In the genomic region with DNA sequence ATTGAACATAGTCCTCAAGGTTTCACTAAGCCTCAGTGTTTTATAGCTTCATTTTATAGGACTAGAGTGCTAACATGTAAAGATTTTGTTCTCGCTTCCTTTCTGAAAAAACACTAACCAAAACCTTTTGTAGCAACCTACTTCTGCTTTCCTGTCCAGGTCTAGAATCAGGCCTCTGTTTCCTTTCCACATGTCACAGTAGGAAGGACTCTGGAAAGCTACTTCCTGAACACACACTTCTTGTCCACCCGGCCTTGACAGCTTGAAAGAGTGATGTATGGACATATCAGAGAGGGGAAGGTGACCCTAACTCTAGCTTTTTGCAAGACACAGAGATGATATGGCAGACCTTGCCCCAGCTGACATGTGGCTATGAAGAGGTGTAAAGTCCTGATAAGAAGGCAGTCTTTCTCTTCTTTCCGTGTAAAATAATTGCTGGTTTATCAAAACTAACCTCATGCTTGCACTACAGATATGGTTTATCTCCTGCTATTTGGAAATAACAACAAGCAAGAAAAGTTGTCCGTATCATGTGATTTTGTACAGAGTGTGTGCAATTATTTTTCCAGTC, we compare ENCODE assay signal across 11 cellular contexts.
DNase-seq lines count a peak whose midpoint lies in the region; ATAC-seq and TF ChIP-seq lines count a peak whose summit lies in the region.
"Had no signal": no experiment of that assay in that cellular context is flagged by ENCODE, and none has a peak within 500 bp of the region (broad histone marks: within the 10 kb centered on the region; RNA-seq: fewer than 3 reads in every experiment).

No MANE protein-coding gene starts in this region.

- no peak overlapping the region for H3K4me3 ChIP-seq in OCI-LY7 (ENCODE audit: low read depth, low read length, poor library complexity, severe bottlenecking)
- no peak overlapping the region for H3K4me3 ChIP-seq in ascending aorta

- no peaks in the 10 kb centered on the region for H4K20me1 ChIP-seq in OCI-LY7 (ENCODE audit: insufficient read depth, low read length)

- POLR2A ChIA-PET in OCI-LY7 (lab: Charles Lee): interaction anchor here (1.0 to 1.8 kb wide), 2 partner anchors 8 to 9 kb away, joined by 6 to 9 read pairs; no protein-coding TSS in a partner anchor

- H3K27ac ChIP-seq in OCI-LY7 (ENCODE audit: low read depth, low read length, poor library complexity, severe bottlenecking) (no peak overlapping the region), ascending aorta (no peak overlapping the region)

- H3K4me1 Mint-ChIP-seq in type B pancreatic cell (ENCODE audit: unreplicated experiment): peaks cover 60% of the 10 kb centered on the region

- peaks cover 12% of the 10 kb centered on the region for H3K4me1 ChIP-seq in OCI-LY7 (ENCODE audit: insufficient read depth, low read length, poor library complexity, severe bottlenecking)
- no peaks in the 10 kb centered on the region for H3K4me1 ChIP-seq in ascending aorta

- 0 out of 2 replicates have a peak overlapping the region, but pooled peaks have one; percentile 3 for H3K4me2 ChIP-seq in OCI-LY7 (ENCODE audit: low read length)

- peak overlapping the region; percentile 12 for H3K4me3 Mint-ChIP-seq in type B pancreatic cell
- H3K4me3 Mint-ChIP-seq: immature natural killer cell, WTC11 had no signal

- no peaks in the 10 kb centered on the region for H3K27me3 Mint-ChIP-seq in type B pancreatic cell

- peak overlapping the region; percentile 83 for H3K27ac Mint-ChIP-seq in type B pancreatic cell
- H3K27ac Mint-ChIP-seq: WTC11 had no signal

- H3K9me3 Mint-ChIP-seq in type B pancreatic cell: no peaks in the 10 kb centered on the region
- H3K9me3 Mint-ChIP-seq: immature natural killer cell, WTC11 had no signal

- no peaks in the 10 kb centered on the region for H3K79me2 ChIP-seq in OCI-LY7 (ENCODE audit: insufficient read depth, low read depth, low read length)

- DNase-seq in OCI-LY7 (ENCODE audit: low spot score) (peak; percentile 35), type B pancreatic cell (ENCODE audit: extremely low spot score, unreplicated experiment) (no peak), GM19240 (ENCODE audit: insufficient read length, low spot score) (no peak), ascending aorta (ENCODE audit: low spot score in 2 of 2) (no peak), iPS-NIHi7 (ENCODE audit: extremely low spot score) (no peak)
- DNase-seq: immature natural killer cell; NCI-H2029 treated with DMSO at 0.1 percent for 48 hours; stimulated activated CD4-positive, alpha-beta T cell treated with anti-CD3 and anti-CD28 coated beads, Interleukin-15, amount 100 ng/mL, for 24 hours had no signal

- no peaks in the 10 kb centered on the region for H3K27me3 ChIP-seq in ascending aorta

- intact Hi-C loops in OCI-LY7 (cut with micrococcal nuclease; ENCODE audit: unreplicated experiment): no loop called here
- intact Hi-C loops in ascending aorta (cut with DNase I): no loop called here

- BruUV-seq in OCI-LY7 (replicated peaks; lab: Mats Ljungman, UMichigan): no TSS peak

- H3K36me3 Mint-ChIP-seq in type B pancreatic cell: peaks cover 6% of the 10 kb centered on the region
- H3K36me3 Mint-ChIP-seq: immature natural killer cell, WTC11 had no signal

- ATAC-seq in GM19372 (IDR thresholded peaks at IDR 0.05; ENCODE audit: low read depth, unreplicated experiment): peak; percentile 71
- ATAC-seq in HG02970 (IDR thresholded peaks at IDR 0.05; ENCODE audit: low FRiP score, unreplicated experiment): peak; percentile 61
- ATAC-seq: WTC11 had no signal

- no peak for TF ChIP-seq CTCF in OCI-LY7 (conservative IDR thresholded peaks at IDR 0.05; ENCODE audit: low read length)
- TF ChIP-seq CTCF in type B pancreatic cell (conservative IDR thresholded peaks at IDR 0.05): no peak
- TF ChIP-seq CTCF in ascending aorta (IDR thresholded peaks at IDR 0.05): no peak

- H3K9me2 ChIP-seq in OCI-LY7 (ENCODE audit: insufficient read depth, low read length): no peaks in the 10 kb centered on the region

- H3K36me3 ChIP-seq in OCI-LY7 (ENCODE audit: insufficient read depth, low read length): no peaks in the 10 kb centered on the region
- no peaks in the 10 kb centered on the region for H3K36me3 ChIP-seq in ascending aorta

- CTCF ChIA-PET in OCI-LY7 (lab: Charles Lee; ENCODE audit: unreplicated experiment): interaction anchor here (0.6 to 1.3 kb wide), 2 partner anchors 82 to 1306 kb away, joined by 3 to 4 read pairs; no protein-coding TSS in a partner anchor

- H3K9me3 ChIP-seq in OCI-LY7 (ENCODE audit: low read length) (no peaks in the 10 kb centered on the region), ascending aorta (no peaks in the 10 kb centered on the region)

- H2AFZ ChIP-seq in OCI-LY7 (ENCODE audit: low read length): no peak overlapping the region
